20 cellular contexts compared by ENCODE assay signal in genomic region chr6:31624070-31624469, GRCh38. TPM values are rescaled to one million over a fixed set of nuclear protein-coding genes. Genes with fewer than 3 reads are reported as not detected.
"Had no signal": no experiment of that assay in that cellular context is flagged by ENCODE, and none has a peak within 500 bp of the region (broad histone marks: within the 10 kb centered on the region; RNA-seq: fewer than 3 reads in every experiment).

No MANE protein-coding gene starts in this region.

- H3K4me3 ChIP-seq: ascending aorta, breast epithelium, mucosa of descending colon, sigmoid colon, spleen, thyroid gland had no signal

- H3K27me3 Mint-ChIP-seq: activated CD8-positive, alpha-beta T cell treated with anti-CD3 and anti-CD28 coated beads for 36 hours; naive B cell; stimulated activated naive B cell treated with anti-CD40 and anti-IgM and Interleukin-4, amounts not matched to agents 10 μg/mL and 1 μg/mL and 100 μg/mL, for 72 hours had no signal

- H3K9me3 Mint-ChIP-seq: activated CD8-positive, alpha-beta T cell treated with anti-CD3 and anti-CD28 coated beads for 36 hours; activated T-cell treated with anti-CD3 and anti-CD28 coated beads, Interleukin-2, amount 50 U/mL, for 4 hours; stimulated activated naive B cell treated with anti-CD40 and anti-IgM and Interleukin-4, amounts not matched to agents 10 μg/mL and 1 μg/mL and 100 μg/mL, for 72 hours had no signal

- DNase-seq: activated CD4-positive, alpha-beta T cell treated with anti-CD3 and anti-CD28 coated beads for 4 hours; activated CD8-positive, alpha-beta T cell treated with anti-CD3 and anti-CD28 coated beads for 36 hours; activated effector memory CD4-positive, alpha-beta T cell treated with anti-CD3 and anti-CD28 coated beads, Interleukin-2, amount 50 U/mL, for 16 hours; activated T-cell treated with anti-CD3 and anti-CD28 coated beads, Interleukin-2, amount 50 U/mL, for 4 hours; cortex of kidney; head of caudate nucleus; left ventricle myocardium superior; mucosa of descending colon; naive B cell; sigmoid colon; spleen; stimulated activated CD4-positive, alpha-beta T cell treated with anti-CD3 and anti-CD28 coated beads, Interleukin-4, amount 100 ng/mL, for 4 hours; stimulated activated naive B cell treated with anti-CD40 and anti-IgM and Interleukin-4, amounts not matched to agents 10 μg/mL and 1 μg/mL and 100 μg/mL, for 72 hours; thyroid gland had no signal

- H3K9me3 ChIP-seq: ascending aorta, breast epithelium, mucosa of descending colon, sigmoid colon, spleen, thyroid gland had no signal

- H3K27ac ChIP-seq: ascending aorta, breast epithelium, sigmoid colon, spleen, thyroid gland had no signal

- ATAC-seq: activated CD8-positive, alpha-beta T cell treated with anti-CD3 and anti-CD28 coated beads for 36 hours; activated T-cell treated with anti-CD3 and anti-CD28 coated beads, Interleukin-2, amount 50 U/mL, for 4 hours; left ventricle myocardium superior; mucosa of descending colon; stimulated activated naive B cell treated with anti-CD40 and anti-IgM and Interleukin-4, amounts not matched to agents 10 μg/mL and 1 μg/mL and 100 μg/mL, for 72 hours had no signal

- H3K4me3 Mint-ChIP-seq: activated CD8-positive, alpha-beta T cell treated with anti-CD3 and anti-CD28 coated beads for 36 hours; activated T-cell treated with anti-CD3 and anti-CD28 coated beads, Interleukin-2, amount 50 U/mL, for 4 hours; stimulated activated naive B cell treated with anti-CD40 and anti-IgM and Interleukin-4, amounts not matched to agents 10 μg/mL and 1 μg/mL and 100 μg/mL, for 72 hours had no signal

- H3K27me3 ChIP-seq: ascending aorta, breast epithelium, sigmoid colon, spleen, thyroid gland had no signal

RNA-seq across cellular contexts. Expression of gene AIF1, which starts 9.0 kb away (rescaled TPM):
- total RNA-seq: renal cortical epithelial cell had no signal

RNA-seq across cellular contexts. Expression of gene NCR3, which starts 31.3 kb away (rescaled TPM):
- total RNA-seq: ascending aorta, breast epithelium, frontal cortex, kidney epithelial cell, left ventricle myocardium superior, renal cortical epithelial cell, sigmoid colon, thyroid gland, ureter had no signal

RNA-seq across cellular contexts. Expression of gene APOM, which starts 31.6 kb away (rescaled TPM):
- total RNA-seq: ascending aorta had no signal
